Comparison of ENCODE assay signal across 8 cellular contexts in genomic region chr11:16603890-16604783, GRCh38.
A peak's percentile ranks its signal among the peaks of the same experiment; 100 is the strongest.
DNase-seq lines count a peak whose midpoint lies in the region; ATAC-seq and TF ChIP-seq lines count a peak whose summit lies in the region.

No MANE protein-coding gene starts in this region.

- no peak for TF ChIP-seq CTCF in KMS-11 (conservative IDR thresholded peaks at IDR 0.05; ENCODE audit: low read depth, low read length)
- TF ChIP-seq CTCF in lower leg skin (IDR thresholded peaks at IDR 0.05): no peak
- no peak for TF ChIP-seq CTCF in thoracic aorta (IDR thresholded peaks at IDR 0.05)

- no peaks in the 10 kb centered on the region for H4K20me1 ChIP-seq in KMS-11 (ENCODE audit: insufficient read depth)

- peak overlapping the region; percentile 72 for H3K4me3 Mint-ChIP-seq in dendritic cell treated with granulocyte-macrophage colony-stimulating factor and Interleukin-4, amounts not matched to agents 40 ng/mL and 50 ng/mL, for 4 days

- no peaks in the 10 kb centered on the region for H3K36me3 ChIP-seq in KMS-11 (ENCODE audit: insufficient read depth)
- no peaks in the 10 kb centered on the region for H3K36me3 ChIP-seq in thoracic aorta

- intact Hi-C loops in dendritic cell treated with granulocyte-macrophage colony-stimulating factor and Interleukin-4, amounts not matched to agents 40 ng/mL and 50 ng/mL, for 4 days (cut with micrococcal nuclease): loop anchor here (10.0 kb wide), 1 partner anchor 829 kb away; no protein-coding TSS in a partner anchor
- intact Hi-C loops in lower leg skin (cut with DNase I; ENCODE audit: low total_unique reads): no loop called here

- peak; percentile 17 for DNase-seq in Ammon's horn (ENCODE audit: low spot score)
- peak in 1 of 2 donors; percentile 89 for DNase-seq in lower leg skin (ENCODE audit: low spot score in 2 of 2)
- no peak for DNase-seq in thoracic aorta (ENCODE audit: low spot score)
- no peak for DNase-seq in stimulated activated CD4-positive, alpha-beta T cell treated with anti-CD3 and anti-CD28 coated beads, Interleukin-12 subunit alpha, Interleukin-12 subunit beta, amount 100 ng/mL, for 4 hours
- DNase-seq in G401 (ENCODE audit: low spot score): no peak
- no peak for DNase-seq in GM19240 (ENCODE audit: insufficient read length, low spot score)

- 15 to 25% methylated on average over 36 to 51 of the region's 53 CpGs for WGBS in lower leg skin, 2 donors

- H3K27ac ChIP-seq in KMS-11 (no peak overlapping the region), thoracic aorta (peak overlapping the region; percentile 35 to 56)

- H3K4me3 ChIP-seq in KMS-11 (IDR thresholded peaks at IDR 0.05; ENCODE audit: insufficient read depth, low read depth, low read length) (no peak overlapping the region), lower leg skin (ENCODE audit: low read depth, poor library complexity, severe bottlenecking) (peak overlapping the region; percentile 34), thoracic aorta (peak overlapping the region; percentile 78)

- no peaks in the 10 kb centered on the region for H3K9me3 Mint-ChIP-seq in dendritic cell treated with granulocyte-macrophage colony-stimulating factor and Interleukin-4, amounts not matched to agents 40 ng/mL and 50 ng/mL, for 4 days

- H2AFZ ChIP-seq in KMS-11 (ENCODE audit: low read depth): peak overlapping the region; percentile 97; the same call in 1 of the 2 replicates

- in situ Hi-C loops in G401 (cut with HindIII; ENCODE audit: low sequenced_read_pairs): no loop called here

- no peaks in the 10 kb centered on the region for H3K9me3 ChIP-seq in thoracic aorta

- H3K9ac ChIP-seq in KMS-11: no peak overlapping the region

- H3K4me1 Mint-ChIP-seq in dendritic cell treated with granulocyte-macrophage colony-stimulating factor and Interleukin-4, amounts not matched to agents 40 ng/mL and 50 ng/mL, for 4 days (ENCODE audit: low read depth): peaks cover 23% of the 10 kb centered on the region

- H3K36me3 Mint-ChIP-seq in dendritic cell treated with granulocyte-macrophage colony-stimulating factor and Interleukin-4, amounts not matched to agents 40 ng/mL and 50 ng/mL, for 4 days (ENCODE audit: low read depth): no peaks in the 10 kb centered on the region

- no peak for ATAC-seq in thoracic aorta (ENCODE audit: insufficient number of reproducible peaks, low FRiP score, low read depth)

- no peaks in the 10 kb centered on the region for H3K4me1 ChIP-seq in KMS-11 (ENCODE audit: low read depth, poor library complexity, severe bottlenecking)
- H3K4me1 ChIP-seq in thoracic aorta (ENCODE audit: control insufficient read depth in 1 of 2, low read depth in 2 of 2): peaks cover 13 to 30% of the 10 kb centered on the region in 2 donors

- H3K27me3 ChIP-seq in KMS-11 (ENCODE audit: insufficient read depth, low read depth): no peaks in the 10 kb centered on the region
- peaks cover 12% of the 10 kb centered on the region for H3K27me3 ChIP-seq in thoracic aorta (replicated peaks; ENCODE audit: insufficient read depth)

- peaks cover 36% of the 10 kb centered on the region for H3K27me3 Mint-ChIP-seq in dendritic cell treated with granulocyte-macrophage colony-stimulating factor and Interleukin-4, amounts not matched to agents 40 ng/mL and 50 ng/mL, for 4 days

- no peak for TF ChIP-seq POLR2A in lower leg skin (IDR thresholded peaks at IDR 0.05)

- H3K79me2 ChIP-seq in KMS-11 (ENCODE audit: insufficient read depth, low read depth): no peaks in the 10 kb centered on the region

- peak overlapping the region; percentile 39 for H3K27ac Mint-ChIP-seq in dendritic cell treated with granulocyte-macrophage colony-stimulating factor and Interleukin-4, amounts not matched to agents 40 ng/mL and 50 ng/mL, for 4 days

- H3K4me2 ChIP-seq in KMS-11: peak overlapping the region; percentile 91
